Comparison of ENCODE assay signal across 15 cellular contexts in the genomic region with DNA sequence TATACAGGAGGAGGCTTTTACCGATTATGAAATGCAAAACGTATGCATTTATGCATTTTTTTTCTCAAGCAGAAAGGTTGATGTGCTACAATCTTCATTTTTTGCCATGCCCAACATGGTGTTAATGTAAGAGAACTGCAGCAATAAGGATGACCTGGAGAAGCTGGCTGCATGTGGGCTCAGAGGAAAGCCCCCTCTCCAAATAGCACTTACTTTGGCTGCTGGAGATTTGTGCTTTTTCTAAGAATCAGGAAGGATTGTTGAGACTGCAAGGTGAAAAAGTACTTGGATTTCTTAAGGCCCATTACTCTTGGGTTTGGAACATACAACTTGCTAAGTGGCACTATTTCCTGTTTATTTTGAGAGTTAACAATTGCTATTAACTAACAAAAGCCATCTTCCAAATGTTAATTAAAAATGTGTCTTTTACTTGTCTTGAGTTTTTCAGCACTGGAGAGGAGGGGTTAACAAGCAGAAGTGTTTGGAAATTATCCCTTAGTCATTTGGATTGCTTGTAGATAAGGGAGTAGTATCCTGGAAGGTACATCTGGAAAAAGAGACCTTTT. TPM values are rescaled to one million over a fixed set of nuclear protein-coding genes. Genes with fewer than 3 reads are reported as not detected.
DNase-seq lines count a peak whose midpoint lies in the region; ATAC-seq, FAIRE-seq and TF ChIP-seq lines count a peak whose summit lies in the region.
"Had no signal": no experiment of that assay in that cellular context is flagged by ENCODE, and none has a peak within 500 bp of the region (broad histone marks: within the 10 kb centered on the region; RNA-seq: fewer than 3 reads in every experiment).

No MANE protein-coding gene starts in this region.

- TF ChIP-seq POLR2A in K562 (conservative IDR thresholded peaks at IDR 0.05), result no peak

- H3K9me3 Mint-ChIP-seq in mesothelial cell of epicardium (no peaks in the 10 kb centered on the region), immature natural killer cell (no peaks in the 10 kb centered on the region)
- H3K9me3 Mint-ChIP-seq: IgD-negative memory B cell had no signal

- H3K9ac ChIP-seq in K562 (ENCODE audit: insufficient read depth in 1 of 2, low read depth in 2 of 2, low read length in 2 of 2), result no peak overlapping the region

- H3K9me3 ChIP-seq in BE2C, result no peaks in the 10 kb centered on the region
- H3K9me3 ChIP-seq in K562 (replicated peaks; ENCODE audit: control insufficient read depth, insufficient read depth, low read depth, low read length), result no peaks in the 10 kb centered on the region
- H3K9me3 ChIP-seq: ascending aorta had no signal

- peak overlapping the region; percentile 98 for H3K4me3 Mint-ChIP-seq in mesothelial cell of epicardium
- peak overlapping the region in 1 of 5 donors; percentile 75 for H3K4me3 Mint-ChIP-seq in immature natural killer cell

- DNase-seq in BE2C (no peak), HFF-Myc (ENCODE audit: extremely low read depth, low read depth) (no peak), K562 (ENCODE audit: extremely low read depth in 1 of 4, low spot score in 3 of 4) (no peak), mesothelial cell of epicardium (ENCODE audit: low spot score in 2 of 2, unreplicated experiment in 2 of 2) (no peak), AG08396 (ENCODE audit: low spot score) (no peak), DMS 273 treated with DMSO at 0.1 percent for 48 hours (lab: John Stamatoyannopoulos, UW) (no peak), immature natural killer cell (no peak)
- DNase-seq: activated CD4-positive, CD25-positive, alpha-beta regulatory T cell treated with anti-CD3 and anti-CD28 coated beads, Interleukin-2, amount 50 U/mL, for 72 hours; GDM1; head of caudate nucleus; NCI-H187 treated with DMSO at 0.1 percent for 48 hours had no signal

- no peak overlapping the region for H3K27ac ChIP-seq in K562 (ENCODE audit: extremely low read depth, low read depth, low read length)
- H3K27ac ChIP-seq: ascending aorta had no signal

- H2AFZ ChIP-seq in K562 (ENCODE audit: low read depth, low read length), result no peak overlapping the region

- H3K36me3 Mint-ChIP-seq in mesothelial cell of epicardium, result peaks cover 39% of the 10 kb centered on the region
- no peaks in the 10 kb centered on the region for H3K36me3 Mint-ChIP-seq in immature natural killer cell

- H3K4me1 Mint-ChIP-seq in mesothelial cell of epicardium (peaks cover 43% of the 10 kb centered on the region), immature natural killer cell (peaks cover 31 to 40% of the 10 kb centered on the region in 2 donors)

- H3K4me1 ChIP-seq in BE2C (no peaks in the 10 kb centered on the region), K562 (replicated peaks in 1 of 2; ENCODE audit: control insufficient read depth in 2 of 2, insufficient read depth in 2 of 2, low read length in 2 of 2) (peaks cover 0 to 24% of the 10 kb centered on the region in 2 experiments; a peak in 2 of 5 replicates)
- H3K4me1 ChIP-seq: ascending aorta had no signal

- TF ChIP-seq CTCF in BE2C (IDR thresholded peaks at IDR 0.05; ENCODE audit: low read depth, low read length), result no peak
- no peak for TF ChIP-seq CTCF in HFF-Myc (IDR thresholded peaks at IDR 0.05; ENCODE audit: low read depth, low read length, missing control alignments)
- no peak for TF ChIP-seq CTCF in K562 (IDR thresholded peaks at IDR 0.05 in 2 of 3, conservative IDR thresholded peaks at IDR 0.05 in 1 of 3; ENCODE audit: insufficient read depth in 2 of 3, low read depth in 1 of 3, low read length in 3 of 3)
- TF ChIP-seq CTCF in mesothelial cell of epicardium (IDR thresholded peaks at IDR 0.05; ENCODE audit: unreplicated experiment), result no peak

- FAIRE-seq in K562 (lab: Jason Lieb, UNC), result no peak

- 0% methylated on average over 2 of the region's 2 CpGs for WGBS in K562 (ENCODE audit: insufficient coverage, low coverage, missing lambda C conversion rate)

- in situ Hi-C loops in K562 (cut with MboI), result no loop called here

- CTCF ChIA-PET in K562 (lab: Yijun Ruan, JAX; ENCODE audit: low intra/inter-chr PET ratio), result no interaction called here

- intact Hi-C loops in K562 (cut with micrococcal nuclease), result loop anchor here (10.0 kb wide), 3 partner anchors 724 to 1504 kb away; no protein-coding TSS in a partner anchor

- ATAC-seq in K562 (no peak), GM18517 (IDR thresholded peaks at IDR 0.05; ENCODE audit: unreplicated experiment) (no peak)

- H3K27me3 ChIP-seq in BE2C (no peaks in the 10 kb centered on the region), K562 (ENCODE audit: control insufficient read depth in 2 of 2, insufficient read depth in 2 of 2, low read length in 2 of 2) (peaks cover 20% of the 10 kb centered on the region in 2 experiments)
- H3K27me3 ChIP-seq: ascending aorta had no signal

- no TSS peak for BruUV-seq in K562 (replicated peaks; lab: Mats Ljungman, UMichigan)

- H3K36me3 ChIP-seq in BE2C, result peaks cover 57% of the 10 kb centered on the region
- H3K36me3 ChIP-seq in K562 (ENCODE audit: control insufficient read depth, insufficient read depth, low read length), result no peaks in the 10 kb centered on the region
- H3K36me3 ChIP-seq: ascending aorta had no signal

- no peak for TF ChIP-seq RAD21 in K562 (CRISPR knock-in tag; conservative IDR thresholded peaks at IDR 0.05 in 1 of 2, IDR thresholded peaks at IDR 0.05 in 1 of 2)

- H3K9me1 ChIP-seq in K562 (ENCODE audit: control insufficient read depth, insufficient read depth, low read length), result no peaks in the 10 kb centered on the region

- POLR2A ChIA-PET in K562 (lab: Yijun Ruan, JAX), result interaction anchor here (0.6 kb wide), 1 partner anchor 16 kb away, joined by 3 read pairs; no protein-coding TSS in a partner anchor

- H3K4me3 ChIP-seq in BE2C (ENCODE audit: low read depth, low read length) (peak overlapping the region; percentile 89), HFF-Myc (replicated peaks; ENCODE audit: low read depth, low read length) (peak overlapping the region; percentile 91; the same call in 1 of the 2 replicates), K562 (no peak overlapping the region)
- H3K4me3 ChIP-seq: lung had no signal

- no peaks in the 10 kb centered on the region for H4K20me1 ChIP-seq in K562 (replicated peaks; ENCODE audit: control insufficient read depth, insufficient read depth, low read length)

- H3K27ac Mint-ChIP-seq in mesothelial cell of epicardium (peak overlapping the region; percentile 86), immature natural killer cell (no peak overlapping the region)

- no peak overlapping the region for H3K4me2 ChIP-seq in K562 (ENCODE audit: insufficient read depth, low read length)

- TF ChIP-seq EP300 in K562 (IDR thresholded peaks at IDR 0.05; ENCODE audit: low read length), result no peak

- no peaks in the 10 kb centered on the region for H3K79me2 ChIP-seq in K562 (ENCODE audit: control insufficient read depth, insufficient read depth, low read length)

- H3K27me3 Mint-ChIP-seq in mesothelial cell of epicardium (ENCODE audit: low read depth), result no peaks in the 10 kb centered on the region
- peaks cover 18 to 29% (median 25%) of the 10 kb centered on the region in 3 donors for H3K27me3 Mint-ChIP-seq in immature natural killer cell (ENCODE audit: low read depth in 3 of 3)

TF ChIP-seq in K562, 482 proteins besides CTCF, POLR2A, EP300 and RAD21:
- TF ChIP-seq SLC30A9 (CRISPR knock-in tag; IDR thresholded peaks at IDR 0.05), result no peak
- TF ChIP-seq NFE2 (IDR thresholded peaks at IDR 0.05; ENCODE audit: low read depth), result peak; percentile 29; the same call in 1 of the 2 replicates
- no peak for TF ChIP-seq ZBTB33 (CRISPR knock-in tag; IDR thresholded peaks at IDR 0.05)

RNA-seq across cellular contexts. Expression of gene SOX4, which starts 5.6 kb away (rescaled TPM):
- polyA plus RNA-seq in BE2C (2012; ENCODE audit: insufficient read depth, insufficient read length, low read depth), result 37.2 TPM
- not detected in 2 replicates for total RNA-seq in K562 (2011; cell fraction: chromatin; rRNA removed; ENCODE audit: low replicate concordance)
- 0.17 TPM in 1 of 2 replicates, not detected in the other for total RNA-seq in K562 (2011; cell fraction: nucleolus; rRNA removed)
- not detected in 2 replicates for total RNA-seq in K562 (2011; cell fraction: nucleoplasm; rRNA removed)
- total RNA-seq in K562 (2014; rRNA removed), result 0.04 and 0.05 TPM in 2 replicates
- total RNA-seq in K562 (2014; rRNA removed; fragmentation: Illumina TruSeq; extraction: Trizol), result 0.03 and 0.04 TPM in 2 replicates
- 0.04 TPM in 2 replicates for total RNA-seq in K562 (2015; rRNA removed; fragmentation: Illumina TruSeq; extraction: Trizol)
- 0.27 and 0.29 TPM in 2 replicates for total RNA-seq in K562 (2021)
- polyA plus RNA-seq in K562 (2011; rRNA removed), result 0.03 TPM in 1 of 2 replicates, not detected in the other
- polyA plus RNA-seq in K562 (2011; cell fraction: cytosol; rRNA removed), result 0.01 TPM in 2 replicates
- polyA plus RNA-seq in K562 (2011; cell fraction: nucleus; rRNA removed), result 0.03 TPM in 2 replicates
- 0.07 and 0.08 TPM in 2 replicates for polyA plus RNA-seq in K562 (2012)
- 0.04 TPM in 2 replicates for polyA plus RNA-seq in K562 (2014; fragmentation: Illumina TruSeq; extraction: Trizol)
- polyA plus RNA-seq in K562 (2014; fragmentation: Nextera tagmentation; extraction: Ambion mirVana), result under 1 TPM; 0.07 to 0.21 TPM
- 0.01 and 0.04 TPM in 2 replicates for polyA plus RNA-seq in K562 (2014; rRNA removed)
- polyA minus RNA-seq in K562 (2011; rRNA and poly(A)+ RNA removed), result 0.06 TPM in 1 of 2 replicates, not detected in the other
- polyA minus RNA-seq in K562 (2011; cell fraction: cytosol; rRNA and poly(A)+ RNA removed), result not detected in 2 replicates
- polyA minus RNA-seq in K562 (2011; cell fraction: nucleus; rRNA and poly(A)+ RNA removed), result under 0.01 TPM in 1 of 2 replicates, not detected in the other
- total RNA-seq in mesothelial cell of epicardium, result 221 to 224 TPM (median 223 TPM) in 3 replicates
- 1 to 10 TPM in 2 of 3 donors, under 1 TPM in 1; 0.75 to 1.7 (median 1.6) TPM for polyA plus RNA-seq in immature natural killer cell

Comparison
In these comparisons a context has a peak if more than half of its experiments do, and no peak if none do; other contexts are left out.
1. RNA of gene SOX4, which starts 5.6 kb away (total RNA-seq): 221 to 224 TPM in mesothelial cell of epicardium; 0.03 to 0.29 TPM in K562; every median in the first group is over 100 times any median in the second.